In genomic region chr2:84897773-84898172, GRCh38 we compare ENCODE assay signal across 9 cellular contexts. TPM values are rescaled to one million over a fixed set of nuclear protein-coding genes. Genes with fewer than 3 reads are reported as not detected.
DNase-seq lines count a peak whose midpoint lies in the region; TF ChIP-seq lines count a peak whose summit lies in the region.
"Had no signal": no experiment of that assay in that cellular context is flagged by ENCODE, and none has a peak within 500 bp of the region (broad histone marks: within the 10 kb centered on the region; RNA-seq: fewer than 3 reads in every experiment).

No MANE protein-coding gene starts in this region.

- WGBS in transverse colon (ENCODE audit: low coverage in 1 of 2), 2 donors, result 57% methylated on average over 1 of the region's 1 CpG; no CpG with 5 or more reads in 1 of the 2 donors

- H3K9me3 Mint-ChIP-seq in activated naive CD4-positive, alpha-beta T cell treated with anti-CD3 and anti-CD28 coated beads, Interleukin-2, amount 50 U/mL, for 24 hours, result no peaks in the 10 kb centered on the region
- H3K9me3 Mint-ChIP-seq in T-helper 2 cell treated with Interferon-gamma antibody and Interleukin-4, amounts not matched to agents 5 μg/mL and 100 μg/mL, for 36 hours, result peaks cover 3% of the 10 kb centered on the region
- no peaks in the 10 kb centered on the region for H3K9me3 Mint-ChIP-seq in immature natural killer cell

- in situ Hi-C loops in transverse colon (cut with MboI; ENCODE audit: low pct_ligation_motif_present in 1 of 4, low pct_unique_long_range_greater_than_20kb in 1 of 4, low sequenced_read_pairs in 3 of 4), result no loop called here

- H3K4me3 Mint-ChIP-seq in activated naive CD4-positive, alpha-beta T cell treated with anti-CD3 and anti-CD28 coated beads, Interleukin-2, amount 50 U/mL, for 24 hours, result no peak overlapping the region
- peak overlapping the region; percentile 71 for H3K4me3 Mint-ChIP-seq in T-helper 2 cell treated with Interferon-gamma antibody and Interleukin-4, amounts not matched to agents 5 μg/mL and 100 μg/mL, for 36 hours
- H3K4me3 Mint-ChIP-seq in immature natural killer cell, result peak overlapping the region in 3 of 5 donors; percentile 8 to 67 (median 67)

- TF ChIP-seq EP300 in transverse colon (IDR thresholded peaks at IDR 0.05; ENCODE audit: low read depth), result no peak

- intact Hi-C loops in transverse colon (cut with DNase I; ENCODE audit: low total_unique reads), result no loop called here

- TF ChIP-seq POLR2A in transverse colon (IDR thresholded peaks at IDR 0.05), result no peak

- peaks cover 80% of the 10 kb centered on the region for H3K4me1 Mint-ChIP-seq in activated naive CD4-positive, alpha-beta T cell treated with anti-CD3 and anti-CD28 coated beads, Interleukin-2, amount 50 U/mL, for 24 hours
- peaks cover 66% of the 10 kb centered on the region for H3K4me1 Mint-ChIP-seq in T-helper 2 cell treated with Interferon-gamma antibody and Interleukin-4, amounts not matched to agents 5 μg/mL and 100 μg/mL, for 36 hours (ENCODE audit: low read depth)
- peaks cover 62 to 74% of the 10 kb centered on the region in 2 donors for H3K4me1 Mint-ChIP-seq in immature natural killer cell

- H3K27ac Mint-ChIP-seq in activated naive CD4-positive, alpha-beta T cell treated with anti-CD3 and anti-CD28 coated beads, Interleukin-2, amount 50 U/mL, for 24 hours, result peak overlapping the region; percentile 84
- H3K27ac Mint-ChIP-seq in T-helper 2 cell treated with Interferon-gamma antibody and Interleukin-4, amounts not matched to agents 5 μg/mL and 100 μg/mL, for 36 hours, result peak overlapping the region; percentile 92
- H3K27ac Mint-ChIP-seq in immature natural killer cell, result peak overlapping the region; percentile 85 to 97 (median 95)

- H3K27me3 ChIP-seq in transverse colon, result no peaks in the 10 kb centered on the region

- no peak for TF ChIP-seq CTCF in transverse colon (IDR thresholded peaks at IDR 0.05)

- H3K4me3 ChIP-seq in transverse colon, result no peak overlapping the region
- H3K4me3 ChIP-seq: lung had no signal

- no peaks in the 10 kb centered on the region for H3K27me3 Mint-ChIP-seq in activated naive CD4-positive, alpha-beta T cell treated with anti-CD3 and anti-CD28 coated beads, Interleukin-2, amount 50 U/mL, for 24 hours
- no peaks in the 10 kb centered on the region for H3K27me3 Mint-ChIP-seq in T-helper 2 cell treated with Interferon-gamma antibody and Interleukin-4, amounts not matched to agents 5 μg/mL and 100 μg/mL, for 36 hours (ENCODE audit: low read depth)
- H3K27me3 Mint-ChIP-seq in immature natural killer cell (ENCODE audit: low read depth in 3 of 3), result peaks cover 0 to 3% (median 2%) of the 10 kb centered on the region in 3 donors

- H3K27ac ChIP-seq in transverse colon, result peak overlapping the region; percentile 64 to 72 (median 68)

- no peaks in the 10 kb centered on the region for H3K36me3 ChIP-seq in transverse colon

- H3K9me3 ChIP-seq in transverse colon, result no peaks in the 10 kb centered on the region

- no peak for DNase-seq in activated naive CD4-positive, alpha-beta T cell treated with Interleukin-2 at 50 U/mL for 16 hours
- DNase-seq in T-helper 2 cell treated with Interferon-gamma antibody and Interleukin-4, amounts not matched to agents 5 μg/mL and 100 μg/mL, for 36 hours (ENCODE audit: low spot score), result no peak
- no peak for DNase-seq in immature natural killer cell
- no peak for DNase-seq in transverse colon
- no peak for DNase-seq in NCI-H1417 treated with DMSO at 0.1 percent for 48 hours (lab: John Stamatoyannopoulos, UW)
- DNase-seq in SKM-1 treated with dmso at 0.1 percent for 144 hours (lab: John Stamatoyannopoulos, UW; ENCODE audit: unreplicated experiment), result no peak
- no peak for DNase-seq in epidermal melanocyte (ENCODE audit: insufficient read length, low spot score)

- peaks cover 0 to 29% (median 8%) of the 10 kb centered on the region in 4 donors for H3K4me1 ChIP-seq in transverse colon

- H3K36me3 Mint-ChIP-seq in activated naive CD4-positive, alpha-beta T cell treated with anti-CD3 and anti-CD28 coated beads, Interleukin-2, amount 50 U/mL, for 24 hours, result no peaks in the 10 kb centered on the region
- H3K36me3 Mint-ChIP-seq in T-helper 2 cell treated with Interferon-gamma antibody and Interleukin-4, amounts not matched to agents 5 μg/mL and 100 μg/mL, for 36 hours (ENCODE audit: low read depth), result peaks cover 8% of the 10 kb centered on the region
- H3K36me3 Mint-ChIP-seq in immature natural killer cell, result no peaks in the 10 kb centered on the region

RNA-seq across cellular contexts. Expression of gene TMSB10, which starts 7.7 kb away (rescaled TPM):
- 1,000 to 10,000 TPM; 4,386 to 7,531 (median 5,397) TPM for polyA plus RNA-seq in immature natural killer cell
- total RNA-seq in transverse colon, result 1,000 to 10,000 TPM; 1,619 to 4,787 (median 3,693) TPM

RNA-seq across cellular contexts. Expression of gene TRABD2A, which starts 16.9 kb away (rescaled TPM):
- polyA plus RNA-seq in immature natural killer cell, result 1 to 10 TPM in 1 of 3 donors, under 1 TPM in 1, not detected in 1; 0.66 to 3.0 TPM
- total RNA-seq in transverse colon, result 100 to 1,000 TPM in 2 of 4 donors, 10 to 100 TPM in 2; 21.3 to 230 (median 76.5) TPM
